Comparison of ENCODE assay signal across 1 cellular context in genomic region chr1:3404801-3405200, GRCh38.
TF ChIP-seq lines count a peak whose summit lies in the region.

No MANE protein-coding gene starts in this region.

TF ChIP-seq in H1, 55 proteins besides CTCF, POLR2A, EP300 and RAD21:
- TF ChIP-seq SP2 (IDR thresholded peaks at IDR 0.05; ENCODE audit: low read length) (no peak), SUZ12 (IDR thresholded peaks at IDR 0.05; ENCODE audit: low read length) (no peak), RXRA (IDR thresholded peaks at IDR 0.05; ENCODE audit: insufficient read depth, low read depth, low read length) (no peak), GABPA (IDR thresholded peaks at IDR 0.05; ENCODE audit: borderline replicate concordance, insufficient read depth, low read length) (no peak), ASH2L (IDR thresholded peaks at IDR 0.05; ENCODE audit: low read length) (no peak), CEBPB (IDR thresholded peaks at IDR 0.05; ENCODE audit: low read depth, low read length) (no peak), PHF8 (conservative IDR thresholded peaks at IDR 0.05; ENCODE audit: low read depth, low read length) (no peak), CHD2 (IDR thresholded peaks at IDR 0.05; ENCODE audit: low read length) (no peak), HDAC6 (IDR thresholded peaks at IDR 0.05; ENCODE audit: low read depth, low read length) (no peak), SIRT6 (IDR thresholded peaks at IDR 0.05; ENCODE audit: low read length) (no peak), TBP (IDR thresholded peaks at IDR 0.05; ENCODE audit: low read depth, low read length) (no peak), TAF7 (optimal IDR thresholded peaks at IDR 0.05; ENCODE audit: borderline replicate concordance, low read depth, low read length) (no peak), JUND (IDR thresholded peaks at IDR 0.05; ENCODE audit: low read length) (no peak), TEAD4 (IDR thresholded peaks at IDR 0.05; ENCODE audit: low read depth, low read length) (no peak), CHD1 (IDR thresholded peaks at IDR 0.05; ENCODE audit: low read depth, low read length) (no peak), E2F6 (IDR thresholded peaks at IDR 0.05) (no peak), GTF2F1 (IDR thresholded peaks at IDR 0.05; ENCODE audit: borderline replicate concordance, low read depth, low read length) (no peak), CREB1 (IDR thresholded peaks at IDR 0.05) (no peak)
